33 cellular contexts compared by ENCODE assay signal in the genomic region with DNA sequence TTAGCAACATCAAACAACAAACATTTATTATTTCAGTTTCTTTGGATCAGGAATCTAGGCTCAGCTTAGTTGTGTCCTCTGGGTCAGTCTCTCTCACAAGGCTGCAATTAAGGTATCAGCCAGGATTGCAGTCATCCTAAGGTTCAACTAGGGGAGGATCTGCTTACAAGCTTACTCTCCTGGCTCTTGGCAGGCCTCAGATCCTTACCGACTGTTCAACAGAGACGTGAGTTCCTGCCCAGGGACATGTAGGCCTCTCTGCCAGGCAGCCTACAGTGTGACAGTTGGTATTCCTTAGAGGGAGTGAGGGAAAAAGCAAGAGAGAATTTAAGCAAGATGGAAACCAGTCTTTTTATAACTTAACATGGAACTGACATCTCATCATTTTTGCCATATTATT.
"Had no signal": no experiment of that assay in that cellular context is flagged by ENCODE, and none has a peak within 500 bp of the region (broad histone marks: within the 10 kb centered on the region; RNA-seq: fewer than 3 reads in every experiment).

No MANE protein-coding gene starts in this region.

- H3K4me3 Mint-ChIP-seq: activated CD4-positive, alpha-beta memory T cell treated with anti-CD3 and anti-CD28 coated beads for 36 hours; activated CD4-positive, alpha-beta T cell treated with anti-CD3 and anti-CD28 coated beads for 36 hours; activated CD4-positive, alpha-beta T cell treated with anti-CD3 and anti-CD28 coated beads, Interleukin-2, amount 10 ng/mL, durations not matched to agents 24 days and 14 days; activated CD8-positive, alpha-beta memory T cell treated with anti-CD3 and anti-CD28 coated beads, Interleukin-2, amount 10 ng/mL, durations not matched to agents 7 days and 5 days; activated CD8-positive, alpha-beta T cell treated with anti-CD3 and anti-CD28 coated beads, Interleukin-2, amount 10 ng/mL, durations not matched to agents 7 days and 5 days; activated naive CD4-positive, alpha-beta T cell treated with anti-CD3 and anti-CD28 coated beads, Interleukin-2, amount 10 ng/mL, durations not matched to agents 7 days and 5 days; activated naive CD8-positive, alpha-beta T cell treated with anti-CD3 and anti-CD28 coated beads, Interleukin-2, amount 10 ng/mL, durations not matched to agents 7 days and 5 days; activated T-helper 1 cell treated with anti-CD3 and anti-CD28 coated beads, Interleukin-12 subunit alpha, Interleukin-12 subunit beta, Interleukin-2, Interleukin-4 antibody, amounts not matched to agents 30 ng/mL and 10 ng/mL and 1 ng/mL, durations not matched to agents 14 hours and 24 hours and 36 hours; brain; dendritic cell treated with granulocyte-macrophage colony-stimulating factor and Interleukin-4, amounts not matched to agents 40 ng/mL and 50 ng/mL, for 4 days; endodermal cell; T-helper 17 cell; T-helper 2 cell treated with Interferon-gamma antibody and Interleukin-4, amounts not matched to agents 5 μg/mL and 100 μg/mL, for 36 hours had no signal

- H3K36me3 Mint-ChIP-seq: activated CD4-positive, alpha-beta memory T cell treated with anti-CD3 and anti-CD28 coated beads for 36 hours; activated CD8-positive, alpha-beta memory T cell treated with anti-CD3 and anti-CD28 coated beads, Interleukin-2, amount 10 ng/mL, durations not matched to agents 7 days and 5 days had no signal

- H3K4me1 ChIP-seq: ascending aorta, breast epithelium had no signal

- H3K27ac ChIP-seq: ascending aorta, breast epithelium, cardiac muscle cell, coronary artery, dorsolateral prefrontal cortex had no signal

- H3K27me3 ChIP-seq: ascending aorta, breast epithelium, cardiac muscle cell, dorsolateral prefrontal cortex had no signal

- H3K27me3 Mint-ChIP-seq: activated CD4-positive, alpha-beta memory T cell treated with anti-CD3 and anti-CD28 coated beads for 36 hours; activated CD4-positive, alpha-beta T cell treated with anti-CD3 and anti-CD28 coated beads for 36 hours; activated CD4-positive, alpha-beta T cell treated with anti-CD3 and anti-CD28 coated beads, Interleukin-2, amount 10 ng/mL, durations not matched to agents 24 days and 14 days; activated CD8-positive, alpha-beta memory T cell treated with anti-CD3 and anti-CD28 coated beads, Interleukin-2, amount 10 ng/mL, durations not matched to agents 7 days and 5 days; activated naive CD4-positive, alpha-beta T cell treated with anti-CD3 and anti-CD28 coated beads, Interleukin-2, amount 10 ng/mL, durations not matched to agents 7 days and 5 days; activated naive CD8-positive, alpha-beta T cell treated with anti-CD3 and anti-CD28 coated beads, Interleukin-2, amount 10 ng/mL, durations not matched to agents 7 days and 5 days; brain; dendritic cell treated with granulocyte-macrophage colony-stimulating factor and Interleukin-4, amounts not matched to agents 40 ng/mL and 50 ng/mL, for 4 days; T-helper 17 cell had no signal

- ATAC-seq: activated CD4-positive, alpha-beta T cell treated with anti-CD3 and anti-CD28 coated beads for 36 hours; activated CD8-positive, alpha-beta memory T cell treated with anti-CD3 and anti-CD28 coated beads, Interleukin-2, amount 10 ng/mL, durations not matched to agents 7 days and 5 days; activated CD8-positive, alpha-beta T cell treated with anti-CD3 and anti-CD28 coated beads, Interleukin-2, amount 10 ng/mL, durations not matched to agents 7 days and 5 days; activated naive CD4-positive, alpha-beta T cell treated with anti-CD3 and anti-CD28 coated beads, Interleukin-2, amount 50 U/mL, for 72 hours; esophagus mucosa; T-helper 17 cell had no signal

- H3K4me3 ChIP-seq: ascending aorta, breast epithelium, cardiac muscle cell, coronary artery, dorsolateral prefrontal cortex had no signal

- DNase-seq: activated CD4-positive, alpha-beta memory T cell treated with anti-CD3 and anti-CD28 coated beads for 36 hours; activated CD4-positive, alpha-beta T cell treated with anti-CD3 and anti-CD28 coated beads for 36 hours; activated CD4-positive, alpha-beta T cell treated with anti-CD3 and anti-CD28 coated beads, Interleukin-2, amount 10 ng/mL, durations not matched to agents 24 days and 14 days; activated CD4-positive, CD25-positive, alpha-beta regulatory T cell; activated CD4-positive, CD25-positive, alpha-beta regulatory T cell treated with anti-CD3 and anti-CD28 coated beads, Interleukin-2, amount 50 U/mL, for 72 hours; activated CD8-positive, alpha-beta memory T cell treated with anti-CD3 and anti-CD28 coated beads, Interleukin-2, amount 10 ng/mL, durations not matched to agents 7 days and 5 days; activated CD8-positive, alpha-beta memory T cell treated with anti-CD3 and anti-CD28 coated beads, Interleukin-2, amount 50 U/mL, for 4 hours; activated CD8-positive, alpha-beta T cell treated with anti-CD3 and anti-CD28 coated beads, Interleukin-2, amount 10 ng/mL, durations not matched to agents 7 days and 5 days; activated effector memory CD4-positive, alpha-beta T cell treated with anti-CD3 and anti-CD28 coated beads, Interleukin-2, amount 50 U/mL, for 16 hours; activated naive CD4-positive, alpha-beta T cell; activated naive CD4-positive, alpha-beta T cell treated with anti-CD3 and anti-CD28 coated beads, Interleukin-2, amount 10 ng/mL, durations not matched to agents 7 days and 5 days; activated naive CD8-positive, alpha-beta T cell treated with anti-CD3 and anti-CD28 coated beads, Interleukin-2, amount 10 ng/mL, durations not matched to agents 7 days and 5 days; activated T-cell treated with anti-CD3 and anti-CD28 coated beads, Interleukin-2, amount 50 U/mL, for 1 hour; activated T-cell treated with anti-CD3 and anti-CD28 coated beads, Interleukin-2, amount 50 U/mL, for 48 hours; central memory CD4-positive, alpha-beta T cell; dorsolateral prefrontal cortex; effector memory CD4-positive, alpha-beta T cell; endodermal cell; foreskin fibroblast; head of caudate nucleus; T-helper 17 cell; T1000 had no signal

- H3K36me3 ChIP-seq: ascending aorta, breast epithelium, cardiac muscle cell had no signal

- H3K27ac Mint-ChIP-seq: activated CD4-positive, alpha-beta memory T cell treated with anti-CD3 and anti-CD28 coated beads for 36 hours; activated CD4-positive, alpha-beta T cell treated with anti-CD3 and anti-CD28 coated beads for 36 hours; activated CD4-positive, alpha-beta T cell treated with anti-CD3 and anti-CD28 coated beads, Interleukin-2, amount 10 ng/mL, durations not matched to agents 24 days and 14 days; activated CD8-positive, alpha-beta memory T cell treated with anti-CD3 and anti-CD28 coated beads, Interleukin-2, amount 10 ng/mL, durations not matched to agents 7 days and 5 days; activated CD8-positive, alpha-beta T cell treated with anti-CD3 and anti-CD28 coated beads, Interleukin-2, amount 10 ng/mL, durations not matched to agents 7 days and 5 days; activated naive CD4-positive, alpha-beta T cell treated with anti-CD3 and anti-CD28 coated beads, Interleukin-2, amount 10 ng/mL, durations not matched to agents 7 days and 5 days; activated naive CD4-positive, alpha-beta T cell treated with anti-CD3 and anti-CD28 coated beads, Interleukin-2, amount 50 U/mL, for 72 hours; activated naive CD8-positive, alpha-beta T cell treated with anti-CD3 and anti-CD28 coated beads, Interleukin-2, amount 10 ng/mL, durations not matched to agents 7 days and 5 days; activated T-helper 1 cell treated with anti-CD3 and anti-CD28 coated beads, Interleukin-12 subunit alpha, Interleukin-12 subunit beta, Interleukin-2, Interleukin-4 antibody, amounts not matched to agents 30 ng/mL and 10 ng/mL and 1 ng/mL, durations not matched to agents 14 hours and 24 hours and 36 hours; activated T-helper 2 cell treated with anti-CD3 and anti-CD28 coated beads, Interferon-gamma antibody, Interleukin-2, Interleukin-4, amounts not matched to agents 10 μg/mL and 5 μg/mL and 100 μg/mL, durations not matched to agents 14 hours and 24 hours and 36 hours; dendritic cell treated with granulocyte-macrophage colony-stimulating factor and Interleukin-4, amounts not matched to agents 40 ng/mL and 50 ng/mL, for 4 days; endodermal cell; T-helper 17 cell; T-helper 2 cell treated with Interferon-gamma antibody and Interleukin-4, amounts not matched to agents 5 μg/mL and 100 μg/mL, for 36 hours had no signal

- H3K4me1 Mint-ChIP-seq: activated CD4-positive, alpha-beta T cell treated with anti-CD3 and anti-CD28 coated beads for 36 hours; activated CD4-positive, alpha-beta T cell treated with anti-CD3 and anti-CD28 coated beads, Interleukin-2, amount 10 ng/mL, durations not matched to agents 24 days and 14 days; activated CD8-positive, alpha-beta memory T cell treated with anti-CD3 and anti-CD28 coated beads, Interleukin-2, amount 10 ng/mL, durations not matched to agents 7 days and 5 days; activated naive CD4-positive, alpha-beta T cell treated with anti-CD3 and anti-CD28 coated beads, Interleukin-2, amount 10 ng/mL, durations not matched to agents 7 days and 5 days; activated naive CD8-positive, alpha-beta T cell treated with anti-CD3 and anti-CD28 coated beads, Interleukin-2, amount 10 ng/mL, durations not matched to agents 7 days and 5 days; brain; T-helper 17 cell had no signal
